In the genomic region with DNA sequence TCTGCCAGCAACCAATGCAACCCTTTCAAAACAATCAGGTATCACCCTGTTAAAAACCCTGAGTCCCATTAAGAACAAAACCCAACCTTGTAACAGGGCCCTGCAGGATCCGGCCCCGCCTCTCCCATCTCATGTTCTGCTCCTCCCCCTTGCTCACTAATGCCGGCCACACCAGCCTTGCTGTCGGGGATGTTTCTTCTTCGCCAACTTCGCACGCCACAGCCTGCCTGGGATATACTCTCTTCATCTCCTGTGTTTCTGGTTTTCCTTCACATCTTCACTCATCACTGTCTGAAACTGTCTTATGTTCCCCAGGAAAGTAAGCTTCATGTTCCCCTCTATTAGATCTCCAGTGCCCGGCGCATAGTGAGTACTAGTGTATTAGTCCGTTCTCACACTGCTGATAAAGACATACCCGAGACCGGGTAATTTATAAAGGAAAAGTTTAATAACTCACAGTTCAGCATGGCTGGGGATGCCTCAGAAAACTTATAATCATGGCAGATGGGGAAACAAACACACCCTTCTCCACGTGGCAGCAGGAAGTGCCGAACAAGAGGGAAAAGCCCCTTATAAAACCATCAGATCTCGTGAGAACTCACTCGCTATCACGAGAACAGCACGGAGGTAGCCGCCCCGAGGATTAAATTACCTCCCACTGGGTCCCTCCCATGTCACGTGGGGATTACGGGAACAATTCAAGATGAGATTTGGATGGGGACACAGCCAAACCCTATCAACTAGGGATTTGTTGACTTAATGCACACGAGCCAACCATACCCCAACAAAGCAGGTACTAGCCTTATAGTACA, we compare ENCODE assay signal across 8 cellular contexts. TPM values are rescaled to one million over a fixed set of nuclear protein-coding genes. Genes with fewer than 3 reads are reported as not detected.
DNase-seq lines count a peak whose midpoint lies in the region; ATAC-seq and TF ChIP-seq lines count a peak whose summit lies in the region.

No MANE protein-coding gene starts in this region.

- DNase-seq in H7, result peak; percentile 68
- peak; percentile 89 for DNase-seq in WERI-Rb-1
- DNase-seq in right atrium auricular region (ENCODE audit: low spot score), result peak; percentile 73
- DNase-seq in gastrocnemius medialis, result no peak
- DNase-seq in stimulated activated naive B cell treated with anti-CD40 and anti-IgM and Interleukin-4, amounts not matched to agents 10 μg/mL and 1 μg/mL and 100 μg/mL, for 72 hours, result no peak
- DNase-seq in NCI-H2107 treated with DMSO at 0.1 percent for 48 hours (lab: John Stamatoyannopoulos, UW; ENCODE audit: unreplicated experiment), result no peak

- in situ Hi-C loops in gastrocnemius medialis (cut with MboI; ENCODE audit: low sequenced_read_pairs in 4 of 4), result no loop called here

- H3K27me3 Mint-ChIP-seq in stimulated activated naive B cell treated with anti-CD40 and anti-IgM and Interleukin-4, amounts not matched to agents 10 μg/mL and 1 μg/mL and 100 μg/mL, for 72 hours, result no peaks in the 10 kb centered on the region

- H3K9me3 Mint-ChIP-seq in stimulated activated naive B cell treated with anti-CD40 and anti-IgM and Interleukin-4, amounts not matched to agents 10 μg/mL and 1 μg/mL and 100 μg/mL, for 72 hours, result no peaks in the 10 kb centered on the region

- H3K4me3 ChIP-seq in H7 (ENCODE audit: insufficient read depth, low read depth, low read length) (peak overlapping the region; percentile 62), WERI-Rb-1 (ENCODE audit: low read depth, low read length) (peak overlapping the region; percentile 84), right atrium auricular region (peak overlapping the region; percentile 13 to 36), gastrocnemius medialis (peak overlapping the region in 2 of 4 donors; percentile 8 to 13)

- H3K27ac ChIP-seq in WERI-Rb-1, result peak overlapping the region; percentile 71
- peak overlapping the region; percentile 44 to 62 for H3K27ac ChIP-seq in right atrium auricular region
- no peak overlapping the region for H3K27ac ChIP-seq in gastrocnemius medialis

- no peak for TF ChIP-seq CTCF in WERI-Rb-1 (IDR thresholded peaks at IDR 0.05; ENCODE audit: low read depth, low read length)
- no peak for TF ChIP-seq CTCF in right atrium auricular region (IDR thresholded peaks at IDR 0.05)
- no peak for TF ChIP-seq CTCF in gastrocnemius medialis (IDR thresholded peaks at IDR 0.05 in 4 of 5, conservative IDR thresholded peaks at IDR 0.05 in 1 of 5)

- H3K36me3 Mint-ChIP-seq in stimulated activated naive B cell treated with anti-CD40 and anti-IgM and Interleukin-4, amounts not matched to agents 10 μg/mL and 1 μg/mL and 100 μg/mL, for 72 hours, result peaks cover 9 to 31% of the 10 kb centered on the region in 2 donors

- H3K36me3 ChIP-seq in H7 (replicated peaks; ENCODE audit: control insufficient read depth, insufficient read depth, low read length) (peaks cover 17% of the 10 kb centered on the region), WERI-Rb-1 (peaks cover 31% of the 10 kb centered on the region), right atrium auricular region (no peaks in the 10 kb centered on the region), gastrocnemius medialis (no peaks in the 10 kb centered on the region)

- H3K4me3 Mint-ChIP-seq in stimulated activated naive B cell treated with anti-CD40 and anti-IgM and Interleukin-4, amounts not matched to agents 10 μg/mL and 1 μg/mL and 100 μg/mL, for 72 hours, result no peak overlapping the region

- no peak overlapping the region for H3K27ac Mint-ChIP-seq in stimulated activated naive B cell treated with anti-CD40 and anti-IgM and Interleukin-4, amounts not matched to agents 10 μg/mL and 1 μg/mL and 100 μg/mL, for 72 hours

- H3K4me1 ChIP-seq in right atrium auricular region (peaks cover 0 to 36% of the 10 kb centered on the region in 2 donors), gastrocnemius medialis (peaks cover 34 to 40% of the 10 kb centered on the region in 2 donors)

- intact Hi-C loops in gastrocnemius medialis (cut with DNase I; ENCODE audit: low total_unique reads), result no loop called here

- ATAC-seq in gastrocnemius medialis (peak; percentile 32 to 37), HG03521 (IDR thresholded peaks at IDR 0.05; ENCODE audit: unreplicated experiment) (no peak), GM18520 (IDR thresholded peaks at IDR 0.05; ENCODE audit: unreplicated experiment) (no peak)
- ATAC-seq in stimulated activated naive B cell treated with anti-CD40 and anti-IgM and Interleukin-4, amounts not matched to agents 10 μg/mL and 1 μg/mL and 100 μg/mL, for 72 hours (replicated peaks), result no peak

- H3K9me3 ChIP-seq in WERI-Rb-1 (ENCODE audit: severe bottlenecking) (no peaks in the 10 kb centered on the region), right atrium auricular region (no peaks in the 10 kb centered on the region), gastrocnemius medialis (no peaks in the 10 kb centered on the region)

- H3K27me3 ChIP-seq in H7 (ENCODE audit: control insufficient read depth, insufficient read depth, low read length) (no peaks in the 10 kb centered on the region), WERI-Rb-1 (ENCODE audit: insufficient read depth, low read depth, severe bottlenecking) (no peaks in the 10 kb centered on the region), right atrium auricular region (no peaks in the 10 kb centered on the region), gastrocnemius medialis (no peaks in the 10 kb centered on the region)

- no peak for TF ChIP-seq POLR2A in gastrocnemius medialis (IDR thresholded peaks at IDR 0.05)

- H3K4me1 Mint-ChIP-seq in stimulated activated naive B cell treated with anti-CD40 and anti-IgM and Interleukin-4, amounts not matched to agents 10 μg/mL and 1 μg/mL and 100 μg/mL, for 72 hours, result peaks cover 41 to 64% of the 10 kb centered on the region in 2 donors

RNA-seq across cellular contexts. Expression of gene TP53RK, which starts 5.1 kb away (rescaled TPM):
- 19.2 and 20.0 TPM in 2 replicates for total RNA-seq in H7 (2014; rRNA removed; shearing (Covaris generic))
- total RNA-seq in right atrium auricular region (10 to 100 TPM; 11.3 to 12.1 TPM), gastrocnemius medialis (10 to 100 TPM in 3 of 4 donors, 1 to 10 TPM in 1; 8.3 to 17.7 (median 10.9) TPM)

RNA-seq across cellular contexts. Expression of gene SLC2A10, which starts 25.3 kb away (rescaled TPM):
- total RNA-seq in H7 (2014; rRNA removed; shearing (Covaris generic)), result 7.4 and 9.5 TPM in 2 replicates
- total RNA-seq in right atrium auricular region (1 to 10 TPM; 5.6 to 6.4 TPM), gastrocnemius medialis (1 to 10 TPM in 3 of 4 donors, under 1 TPM in 1; 0.36 to 4.0 (median 2.4) TPM)

RNA-seq across cellular contexts. Expression of gene SLC13A3, which starts 32.9 kb away (rescaled TPM):
- 6.9 and 11.8 TPM in 2 replicates for total RNA-seq in H7 (2014; rRNA removed; shearing (Covaris generic))
- total RNA-seq in right atrium auricular region (1 to 10 TPM in 1 of 2 donors, under 1 TPM in 1; 0.37 to 1.5 TPM), gastrocnemius medialis (1 to 10 TPM in 2 of 4 donors, under 1 TPM in 2; 0.20 to 2.8 (median 1.1) TPM)

Comparison
In these comparisons a context has a peak if more than half of its experiments do, and no peak if none do; other contexts are left out.
1. DNase-seq: peak in H7 (single experiment), WERI-Rb-1 (single experiment) and right atrium auricular region (single experiment); none in gastrocnemius medialis (0 of 2), stimulated activated naive B cell treated with anti-CD40 and anti-IgM and Interleukin-4, amounts not matched to agents 10 μg/mL and 1 μg/mL and 100 μg/mL, for 72 hours (single experiment) and NCI-H2107 treated with DMSO at 0.1 percent for 48 hours (single experiment).
2. H3K27ac ChIP-seq: peak in WERI-Rb-1 (single experiment) and right atrium auricular region (2 of 2); none in gastrocnemius medialis (0 of 4).
3. ATAC-seq: peak in gastrocnemius medialis (2 of 2); none in HG03521 (single experiment), GM18520 (single experiment) and stimulated activated naive B cell treated with anti-CD40 and anti-IgM and Interleukin-4, amounts not matched to agents 10 μg/mL and 1 μg/mL and 100 μg/mL, for 72 hours (0 of 2).